ENCODE assay signal across 31 cellular contexts in the genomic region with DNA sequence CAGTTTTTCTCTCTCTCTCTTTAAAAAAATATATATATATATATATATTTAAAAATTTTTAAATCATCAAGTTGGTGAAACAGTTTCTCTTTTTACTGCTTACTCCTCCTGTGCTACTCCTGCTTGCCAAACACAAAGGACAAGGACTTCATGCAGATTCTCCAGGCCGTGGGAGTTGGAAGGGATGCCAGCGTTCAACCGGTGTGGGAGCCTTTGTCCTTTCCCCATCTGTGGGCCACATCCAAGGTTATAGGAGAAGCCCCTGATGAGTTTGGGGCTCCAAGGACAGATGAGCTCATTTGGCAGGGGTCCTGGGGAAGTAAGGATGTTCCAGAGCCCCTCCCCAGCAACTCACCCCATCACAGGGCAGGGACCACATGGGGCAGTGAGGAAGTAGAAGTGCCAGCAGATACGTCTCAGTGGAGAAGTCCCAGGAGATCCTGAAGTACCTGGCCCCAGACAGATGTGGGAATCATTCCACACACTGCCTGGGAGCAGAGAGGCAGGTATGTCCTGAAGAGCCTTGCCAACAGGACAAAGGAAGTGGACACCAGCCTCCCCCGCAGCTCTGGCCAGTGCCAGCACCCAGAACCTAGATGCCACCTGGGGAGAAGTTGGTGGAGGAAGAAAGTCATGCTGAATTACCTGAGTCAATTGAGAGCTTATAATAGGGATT. TPM values are rescaled to one million over a fixed set of nuclear protein-coding genes. Genes with fewer than 3 reads are reported as not detected.
DNase-seq lines count a peak whose midpoint lies in the region; ATAC-seq, FAIRE-seq and TF ChIP-seq lines count a peak whose summit lies in the region.
"Had no signal": no experiment of that assay in that cellular context is flagged by ENCODE, and none has a peak within 500 bp of the region (broad histone marks: within the 10 kb centered on the region; RNA-seq: fewer than 3 reads in every experiment).

No MANE protein-coding gene starts in this region.

- no peaks in the 10 kb centered on the region; the same call in 2 of the 3 replicates for H3K9me3 ChIP-seq in GM12878 (replicated peaks; ENCODE audit: control insufficient read depth, insufficient read depth, low read length)
- H3K9me3 ChIP-seq: BLaER1, colonic mucosa, Peyer's patch, suprapubic skin, upper lobe of left lung had no signal

- POLR2A ChIA-PET in GM12878 (lab: Charles Lee): no interaction called here

- intact Hi-C loops in GM12878 (cut with micrococcal nuclease; ENCODE audit: unreplicated experiment): loop anchor here (5.0 kb wide), 1 partner anchor 337 kb away; no protein-coding TSS in a partner anchor

- no peak overlapping the region for H3K9ac ChIP-seq in GM12878 (ENCODE audit: control insufficient read depth, insufficient read depth, low read length)
- H3K9ac ChIP-seq: BLaER1 had no signal

- H3K4me1 ChIP-seq in GM12878 (ENCODE audit: control insufficient read depth, insufficient read depth, low read length): peaks cover 3% of the 10 kb centered on the region; the same call in 1 of the 2 replicates
- H3K4me1 ChIP-seq: BLaER1, colonic mucosa had no signal

- TF ChIP-seq EP300 in GM12878 (IDR thresholded peaks at IDR 0.05; ENCODE audit: borderline replicate concordance in 1 of 2, control insufficient read depth in 1 of 2, low read depth in 2 of 2, low read length in 2 of 2): no peak

- no peak for TF ChIP-seq POLR2A in GM12878 (IDR thresholded peaks at IDR 0.05; ENCODE audit: low read depth, low read length)

- CTCF ChIA-PET in GM12878 (lab: Yijun Ruan, JAX): interaction anchor here (1.0 to 1.9 kb wide), 11 partner anchors 14 to 332 kb away, joined by 3 to 15 read pairs (median 4); no protein-coding TSS in a partner anchor

- H3K36me3 ChIP-seq in GM12878 (ENCODE audit: control insufficient read depth in 2 of 2, insufficient read depth in 2 of 2, low read length in 1 of 2): no peaks in the 10 kb centered on the region; a peak in 1 of 4 replicates
- H3K36me3 ChIP-seq: colonic mucosa had no signal

- no peaks in the 10 kb centered on the region for H3K27me3 ChIP-seq in GM12878 (replicated peaks in 1 of 2; ENCODE audit: control insufficient read depth in 2 of 2, insufficient read depth in 2 of 2, low read length in 1 of 2)
- H3K27me3 ChIP-seq: BLaER1, colonic mucosa, Peyer's patch, suprapubic skin, upper lobe of left lung had no signal

- FAIRE-seq in GM12878 (lab: Jason Lieb, UNC): no peak
- FAIRE-seq: bronchial epithelial cell, HTR-8/SVneo, islet of Langerhans had no signal

- no peak overlapping the region for H3K4me2 ChIP-seq in GM12878 (ENCODE audit: control insufficient read depth, insufficient read depth)
- H3K4me2 ChIP-seq: BLaER1, smooth muscle cell had no signal

- H4K20me1 ChIP-seq in GM12878 (ENCODE audit: control insufficient read depth, insufficient read depth): no peaks in the 10 kb centered on the region
- H4K20me1 ChIP-seq: BLaER1 had no signal

- peaks cover 7% of the 10 kb centered on the region for H3K36me3 Mint-ChIP-seq in HFFc6 (ENCODE audit: low read depth)

- no peak for ATAC-seq in GM12878
- ATAC-seq: activated naive CD4-positive, alpha-beta T cell treated with anti-CD3 and anti-CD28 coated beads, Interleukin-2, amount 50 U/mL, for 72 hours had no signal

- H3K27me3 Mint-ChIP-seq in HFFc6 (ENCODE audit: insufficient read depth): peaks cover 14% of the 10 kb centered on the region

- H3K4me3 Mint-ChIP-seq in HFFc6: peak overlapping the region; percentile 61; the same call in 1 of the 2 replicates
- H3K4me3 Mint-ChIP-seq: mesothelial cell of epicardium had no signal

- no peak for TF ChIP-seq RAD21 in GM12878 (IDR thresholded peaks at IDR 0.05; ENCODE audit: insufficient read depth, low read depth, low read length)

- no peaks in the 10 kb centered on the region for H3K79me2 ChIP-seq in GM12878 (ENCODE audit: control insufficient read depth, insufficient read depth, low read length)

- TF ChIP-seq CTCF in HFFc6 (IDR thresholded peaks at IDR 0.05): no peak
- no peak for TF ChIP-seq CTCF in GM12878 (IDR thresholded peaks at IDR 0.05 in 2 of 3, conservative IDR thresholded peaks at IDR 0.05 in 1 of 3; ENCODE audit: control insufficient read depth in 2 of 3, extremely low read depth in 1 of 3, insufficient read depth in 1 of 3, low read depth in 3 of 3, low read length in 3 of 3)

- BruUV-seq in GM12878 (replicated peaks; lab: Mats Ljungman, UMichigan): no TSS peak

- 88% methylated on average over 5 of the region's 5 CpGs for WGBS in GM12878 (ENCODE audit: insufficient coverage, insufficient replicate concordance, low lambda C conversion rate, missing lambda C conversion rate)

- no peak overlapping the region for H3K27ac ChIP-seq in GM12878 (ENCODE audit: control insufficient read depth, insufficient read depth)
- H3K27ac ChIP-seq: BLaER1, colonic mucosa, Peyer's patch, suprapubic skin, upper lobe of left lung had no signal

- H2AFZ ChIP-seq in GM12878 (ENCODE audit: control insufficient read depth, low read depth, low read length): no peak overlapping the region

- in situ Hi-C loops in GM12878 (cut with MboI): loop anchor here (5.0 to 10.0 kb wide), 2 partner anchors 107 to 335 kb away; no protein-coding TSS in a partner anchor

- SMC1A ChIA-PET in GM12878 (lab: Charles Lee; ENCODE audit: uncharacterized antibody, unreplicated experiment): interaction anchor here (0.8 to 1.8 kb wide), 7 partner anchors 14 to 319 kb away, joined by 3 to 7 read pairs (median 4); no protein-coding TSS in a partner anchor

- no peak overlapping the region for H3K27ac Mint-ChIP-seq in HFFc6
- H3K27ac Mint-ChIP-seq: mesothelial cell of epicardium had no signal

- H3K4me1 Mint-ChIP-seq in HFFc6 (ENCODE audit: low read depth): peaks cover 41% of the 10 kb centered on the region

- H3K4me3 ChIP-seq in GM12878: no peak overlapping the region
- H3K4me3 ChIP-seq: BLaER1, colonic mucosa, K562, Peyer's patch, smooth muscle cell, suprapubic skin, upper lobe of left lung had no signal

- H3K9me3 Mint-ChIP-seq in HFFc6: no peaks in the 10 kb centered on the region
- H3K9me3 Mint-ChIP-seq: activated naive CD4-positive, alpha-beta T cell treated with anti-CD3 and anti-CD28 coated beads, Interleukin-2, amount 50 U/mL, for 72 hours; mesothelial cell of epicardium had no signal

- DNase-seq in HFFc6 (no peak), GM12878 (ENCODE audit: low read depth, low spot score) (no peak), left kidney (ENCODE audit: low read depth, low spot score) (peak; percentile 28), retina (peak; percentile 21), NCI-H2227 treated with DMSO at 0.1 percent for 48 hours (lab: John Stamatoyannopoulos, UW) (no peak), EL (no peak), cerebellum (ENCODE audit: low spot score) (no peak)
- DNase-seq: activated CD4-positive, alpha-beta T cell treated with anti-CD3 and anti-CD28 coated beads for 4 hours; activated effector memory CD4-positive, alpha-beta T cell treated with Interleukin-2 at 50 U/mL for 16 hours; colonic mucosa; effector CD4-positive, alpha-beta T cell; naive B cell; NCI-H1105 treated with DMSO at 0.1 percent for 48 hours; NCI-H187 treated with DMSO at 0.1 percent for 48 hours; NCI-H524 treated with DMSO at 0.1 percent for 48 hours; Peyer's patch; SIG-M5; T-helper 9 cell; upper lobe of left lung had no signal

- RAD21 ChIA-PET in GM12878 (lab: Charles Lee; ENCODE audit: unreplicated experiment): interaction anchor here (1.0 to 1.7 kb wide), 4 partner anchors 18 to 214 kb away, joined by 4 to 7 read pairs (median 6); no protein-coding TSS in a partner anchor

TF ChIP-seq in GM12878, 131 proteins besides CTCF, POLR2A, EP300 and RAD21:
- TF ChIP-seq POLR2AphosphoS5 (IDR thresholded peaks at IDR 0.05; ENCODE audit: low read length) (0 out of 2 replicates have a peak, but pooled peaks have one; percentile 28), SMAD5 (IDR thresholded peaks at IDR 0.05; ENCODE audit: low read depth) (no peak)

RNA-seq across cellular contexts. Expression of gene CCK, which starts 36.6 kb away (rescaled TPM):
- not detected for total RNA-seq in HFFc6 (2021; fragmentation: NEBNext Ultra II Directional; extraction: Animal tissue kit (Norgen Biotek cat#: 25700))
- total RNA-seq in GM12878 (2013; cell fraction: nucleolus; rRNA removed): not detected in 2 replicates
- not detected in 2 replicates for total RNA-seq in GM12878 (2014; rRNA removed)
- not detected in 2 replicates for total RNA-seq in GM12878 (2014; rRNA removed; fragmentation: Illumina TruSeq; extraction: Trizol)
- not detected in 2 replicates for total RNA-seq in GM12878 (2021)
- not detected for polyA plus RNA-seq in GM12878 (2011; ENCODE audit: low read depth)
- polyA plus RNA-seq in GM12878 (2011; rRNA removed): not detected in 2 replicates
- polyA plus RNA-seq in GM12878 (2011; cell fraction: cytosol; rRNA removed): not detected in 2 replicates
- polyA plus RNA-seq in GM12878 (2011; cell fraction: nucleus; rRNA removed): not detected in 2 replicates
- not detected in 2 replicates for polyA plus RNA-seq in GM12878 (2012)
- polyA plus RNA-seq in GM12878 (2014; fragmentation: Illumina TruSeq; extraction: Trizol): not detected in 2 replicates
- polyA plus RNA-seq in GM12878 (2014; fragmentation: Nextera tagmentation; extraction: Ambion mirVana): not detected
- polyA plus RNA-seq in GM12878 (2014; rRNA removed): not detected in 2 replicates
- not detected for polyA plus RNA-seq in GM12878 (2016; fragmentation: Nextera tagmentation; extraction: Ambion mirVana)
- polyA minus RNA-seq in GM12878 (2011; rRNA and poly(A)+ RNA removed): not detected in 2 replicates
- polyA minus RNA-seq in GM12878 (2011; cell fraction: cytosol; rRNA and poly(A)+ RNA removed): not detected in 2 replicates
- not detected in 2 replicates for polyA minus RNA-seq in GM12878 (2011; cell fraction: nucleus; rRNA and poly(A)+ RNA removed)
- 2.4 TPM for total RNA-seq in cerebellum
- total RNA-seq: activated naive CD4-positive, alpha-beta T cell treated with anti-CD3 and anti-CD28 coated beads, Interleukin-2, amount 50 U/mL, for 72 hours; colonic mucosa; G401; K562; M059J; mesothelial cell of epicardium; smooth muscle cell had no signal
- polyA plus RNA-seq: K562, liver, smooth muscle cell had no signal

Comparison
In these comparisons a context has a peak if more than half of its experiments do, and no peak if none do; other contexts are left out.
1. DNase-seq: peak in left kidney (single experiment) and retina (single experiment); none in HFFc6 (single experiment), GM12878 (single experiment), NCI-H2227 treated with DMSO at 0.1 percent for 48 hours (single experiment), EL (single experiment) and cerebellum (single experiment).